ENCODE assay signal across 22 cellular contexts in the genomic region with DNA sequence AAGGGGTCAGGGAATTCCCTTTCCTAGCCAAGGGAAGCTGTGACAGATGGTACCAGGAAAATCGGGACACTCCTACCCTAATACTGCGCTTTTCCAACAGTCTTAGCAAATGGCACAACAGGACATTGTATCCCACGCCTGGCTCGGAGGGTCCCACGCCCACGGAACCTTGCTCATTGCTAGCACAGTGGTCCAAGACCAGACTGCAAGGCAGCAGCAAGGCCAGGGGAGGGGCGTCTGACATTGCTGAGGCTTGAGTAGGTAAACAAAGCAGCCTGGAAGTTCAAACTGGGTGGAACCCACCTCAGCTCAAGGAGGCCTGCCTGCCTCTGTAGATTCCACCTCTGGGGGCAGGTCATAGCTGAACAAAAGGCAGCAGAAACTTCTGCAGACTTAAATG. TPM values are rescaled to one million over a fixed set of nuclear protein-coding genes. Genes with fewer than 3 reads are reported as not detected.
"Had no signal": no experiment of that assay in that cellular context is flagged by ENCODE, and none has a peak within 500 bp of the region (broad histone marks: within the 10 kb centered on the region; RNA-seq: fewer than 3 reads in every experiment).

No MANE protein-coding gene starts in this region.

RNA-seq across cellular contexts. Expression of a gene that starts 5.3 kb away (rescaled TPM):
- total RNA-seq: hepatocyte; kidney; kidney epithelial cell; left cardiac atrium; left colon; left lobe of liver; left lung; left ventricle myocardium inferior; left ventricle myocardium superior; liver; lower leg skin; lower lobe of right lung; lung; lung microvascular endothelial cell; mammary epithelial cell; mesenteric fat pad; mesothelial cell of epicardium; mononuclear cell; mucosa of descending colon; mucosa of gallbladder; myocyte; naive thymus-derived CD4-positive, alpha-beta T cell had no signal

RNA-seq across cellular contexts. Expression of a gene that starts 27.4 kb away (rescaled TPM):
- total RNA-seq: hepatocyte; kidney; kidney epithelial cell; left cardiac atrium; left colon; left lobe of liver; left lung; left ventricle myocardium inferior; left ventricle myocardium superior; liver; lower leg skin; lower lobe of right lung; lung; lung microvascular endothelial cell; mammary epithelial cell; mesenteric fat pad; mesothelial cell of epicardium; mononuclear cell; mucosa of descending colon; mucosa of gallbladder; myocyte; naive thymus-derived CD4-positive, alpha-beta T cell had no signal

RNA-seq across cellular contexts. Expression of a gene that starts 33.2 kb away (rescaled TPM):
- total RNA-seq: hepatocyte; kidney; kidney epithelial cell; left cardiac atrium; left colon; left lobe of liver; left lung; left ventricle myocardium inferior; left ventricle myocardium superior; liver; lower leg skin; lower lobe of right lung; lung; lung microvascular endothelial cell; mammary epithelial cell; mesenteric fat pad; mesothelial cell of epicardium; mononuclear cell; mucosa of descending colon; mucosa of gallbladder; myocyte; naive thymus-derived CD4-positive, alpha-beta T cell had no signal

RNA-seq across cellular contexts. Expression of a gene that starts 49.3 kb away (rescaled TPM):
- total RNA-seq: hepatocyte; kidney; kidney epithelial cell; left cardiac atrium; left colon; left lobe of liver; left lung; left ventricle myocardium inferior; left ventricle myocardium superior; liver; lower leg skin; lower lobe of right lung; lung; lung microvascular endothelial cell; mammary epithelial cell; mesenteric fat pad; mesothelial cell of epicardium; mononuclear cell; mucosa of descending colon; mucosa of gallbladder; myocyte; naive thymus-derived CD4-positive, alpha-beta T cell had no signal

RNA-seq across cellular contexts. Expression of a gene that starts 50.1 kb away (rescaled TPM):
- total RNA-seq: hepatocyte; kidney; kidney epithelial cell; left cardiac atrium; left colon; left lobe of liver; left lung; left ventricle myocardium inferior; left ventricle myocardium superior; liver; lower leg skin; lower lobe of right lung; lung; lung microvascular endothelial cell; mammary epithelial cell; mesenteric fat pad; mesothelial cell of epicardium; mononuclear cell; mucosa of descending colon; mucosa of gallbladder; myocyte; naive thymus-derived CD4-positive, alpha-beta T cell had no signal
